Comparison of ENCODE assay signal across 10 cellular contexts in genomic region chr14:61573748-61574513, GRCh38.
DNase-seq lines count a peak whose midpoint lies in the region; ATAC-seq and TF ChIP-seq lines count a peak whose summit lies in the region.
"Had no signal": no experiment of that assay in that cellular context is flagged by ENCODE, and none has a peak within 500 bp of the region (broad histone marks: within the 10 kb centered on the region; RNA-seq: fewer than 3 reads in every experiment).

No MANE protein-coding gene starts in this region.

- no peaks in the 10 kb centered on the region for H3K27me3 ChIP-seq in SJSA1 (replicated peaks)
- no peaks in the 10 kb centered on the region for H3K27me3 ChIP-seq in osteoblast (ENCODE audit: insufficient read depth, low read length)

- H3K4me3 ChIP-seq in SJSA1 (no peak overlapping the region), osteoblast (ENCODE audit: insufficient read depth, low read length) (peak overlapping the region; percentile 38)

- H3K27ac ChIP-seq in SJSA1: peak overlapping the region; percentile 75
- peak overlapping the region; percentile 97 for H3K27ac ChIP-seq in osteoblast (ENCODE audit: low read depth, low read length)

- no peaks in the 10 kb centered on the region for H3K9me3 ChIP-seq in SJSA1 (replicated peaks)
- no peaks in the 10 kb centered on the region for H3K9me3 ChIP-seq in osteoblast (ENCODE audit: low read depth, low read length)

- peaks cover 99% of the 10 kb centered on the region for H3K4me1 ChIP-seq in SJSA1 (replicated peaks)
- peaks cover 80% of the 10 kb centered on the region for H3K4me1 ChIP-seq in osteoblast (ENCODE audit: insufficient read depth, low read length)

- ATAC-seq in esophagus mucosa: peak; percentile 55
- no peak for ATAC-seq in HG02642 (IDR thresholded peaks at IDR 0.05; ENCODE audit: poor library complexity, unreplicated experiment)

- H2AFZ ChIP-seq in osteoblast (ENCODE audit: low read length): no peak overlapping the region

- H3K79me2 ChIP-seq in osteoblast (ENCODE audit: insufficient read depth, low read length): peaks cover 28% of the 10 kb centered on the region

- no peak for TF ChIP-seq CTCF in osteoblast (IDR thresholded peaks at IDR 0.05; ENCODE audit: extremely low read depth, low read depth, low read length)

- peak overlapping the region; percentile 78 for H3K4me2 ChIP-seq in osteoblast (ENCODE audit: insufficient read depth, low read length)

- H4K20me1 ChIP-seq in osteoblast (ENCODE audit: insufficient read depth, low read length): no peaks in the 10 kb centered on the region

- DNase-seq in ELR (ENCODE audit: low read depth) (peak; percentile 75), SJSA1 (ENCODE audit: low read depth in 1 of 2, low spot score in 2 of 2) (peak in 1 of 2 experiments; percentile 53), osteoblast (ENCODE audit: insufficient read length, low spot score, missing footprints) (peak; percentile 93), H4 (ENCODE audit: low spot score) (no peak), cortex of kidney (lab: John Stamatoyannopoulos, UW) (no peak), NCI-H345 (lab: John Stamatoyannopoulos, UW) (no peak)
- DNase-seq: DMS153, NCI-H510A treated with DMSO at 0.1 percent for 48 hours had no signal

- H3K36me3 ChIP-seq in SJSA1: no peaks in the 10 kb centered on the region
- H3K36me3 ChIP-seq in osteoblast (ENCODE audit: insufficient read depth, low read length): no peaks in the 10 kb centered on the region

Comparison
In these comparisons a context has a peak if more than half of its experiments do, and no peak if none do; other contexts are left out.
1. DNase-seq: peak in ELR (single experiment) and osteoblast (single experiment); none in H4 (single experiment), cortex of kidney (single experiment) and NCI-H345 (single experiment).